9 cellular contexts compared by ENCODE assay signal in the genomic region with DNA sequence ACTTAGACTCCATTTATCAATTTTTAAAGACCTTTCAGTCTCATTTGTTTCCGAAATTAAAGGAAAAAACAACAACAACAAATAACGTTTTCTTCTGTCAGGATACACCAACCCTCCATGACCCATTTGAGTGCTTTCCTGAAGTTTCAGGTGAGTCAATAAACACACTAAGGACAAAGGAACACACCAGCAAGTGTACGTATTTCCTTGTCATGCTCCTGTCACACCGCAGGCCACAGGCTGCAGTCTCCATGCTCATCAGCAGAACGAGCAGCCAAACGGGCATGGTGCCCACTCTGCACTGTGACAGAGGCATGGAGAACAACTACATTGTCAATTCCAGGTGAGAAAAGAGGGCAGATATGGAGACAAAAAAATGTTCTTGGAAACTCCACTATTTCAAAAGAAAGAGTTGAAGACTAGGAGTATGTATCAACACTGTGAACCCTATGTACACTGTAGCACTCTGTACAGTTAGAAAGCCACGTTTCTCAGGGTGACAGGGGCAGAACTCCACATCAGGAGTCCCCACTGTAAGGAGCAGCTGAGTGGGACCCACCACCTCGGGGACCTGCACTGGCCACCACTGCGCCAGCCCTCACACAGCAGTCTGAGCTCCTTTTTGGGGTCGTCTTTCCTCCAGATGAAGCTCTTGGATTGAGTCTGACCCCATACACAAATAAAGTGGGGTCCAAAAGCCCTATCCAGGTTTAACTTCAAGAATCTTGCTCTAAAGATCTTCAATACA. TPM values are rescaled to one million over a fixed set of nuclear protein-coding genes. Genes with fewer than 3 reads are reported as not detected.
DNase-seq lines count a peak whose midpoint lies in the region; ATAC-seq and TF ChIP-seq lines count a peak whose summit lies in the region.
"Had no signal": no experiment of that assay in that cellular context is flagged by ENCODE, and none has a peak within 500 bp of the region (broad histone marks: within the 10 kb centered on the region; RNA-seq: fewer than 3 reads in every experiment).

No MANE protein-coding gene starts in this region.

- no peaks in the 10 kb centered on the region for H3K9me3 Mint-ChIP-seq in IgD-negative memory B cell
- no peaks in the 10 kb centered on the region for H3K9me3 Mint-ChIP-seq in activated naive CD8-positive, alpha-beta T cell treated with anti-CD3 and anti-CD28 coated beads for 36 hours

- no peak for TF ChIP-seq POLR2A in GM18505 (IDR thresholded peaks at IDR 0.05; ENCODE audit: borderline replicate concordance, extremely low read depth, insufficient read depth, insufficient read length)

- peaks cover 2% of the 10 kb centered on the region for H3K36me3 Mint-ChIP-seq in IgD-negative memory B cell
- peaks cover 23% of the 10 kb centered on the region for H3K36me3 Mint-ChIP-seq in activated naive CD8-positive, alpha-beta T cell treated with anti-CD3 and anti-CD28 coated beads for 36 hours

- H3K9ac ChIP-seq in smooth muscle cell (ENCODE audit: low read depth) = peak overlapping the region; percentile 67

- H3K27me3 Mint-ChIP-seq in IgD-negative memory B cell = no peaks in the 10 kb centered on the region
- no peaks in the 10 kb centered on the region for H3K27me3 Mint-ChIP-seq in activated naive CD8-positive, alpha-beta T cell treated with anti-CD3 and anti-CD28 coated beads for 36 hours

- H3K79me2 ChIP-seq in smooth muscle cell (ENCODE audit: low read depth) = peaks cover 64% of the 10 kb centered on the region

- no peaks in the 10 kb centered on the region for H3K27me3 ChIP-seq in smooth muscle cell (ENCODE audit: low read depth)

- no peaks in the 10 kb centered on the region for H3K9me3 ChIP-seq in smooth muscle cell (replicated peaks; ENCODE audit: low read depth)

- H2AFZ ChIP-seq in smooth muscle cell (ENCODE audit: low read depth) = no peak overlapping the region

- TF ChIP-seq CTCF in smooth muscle cell (IDR thresholded peaks at IDR 0.05; ENCODE audit: borderline replicate concordance, insufficient read depth, poor library complexity, severe bottlenecking) = no peak

- peak overlapping the region; percentile 97 for H3K4me2 ChIP-seq in smooth muscle cell

- H3K4me3 Mint-ChIP-seq in IgD-negative memory B cell = peak overlapping the region in 3 of 4 donors; percentile 5 to 100 (median 10)
- peak overlapping the region; percentile 19 for H3K4me3 Mint-ChIP-seq in activated naive CD8-positive, alpha-beta T cell treated with anti-CD3 and anti-CD28 coated beads for 36 hours

- peaks cover 69% of the 10 kb centered on the region for H4K20me1 ChIP-seq in smooth muscle cell (ENCODE audit: low read depth)

- intact Hi-C loops in left ventricle myocardium superior (cut with micrococcal nuclease) = loop anchor here (10.0 kb wide), 1 partner anchor 76 kb away; no protein-coding TSS in a partner anchor

- 55% methylated on average over 10 of the region's 10 CpGs for WGBS in smooth muscle cell (ENCODE audit: low lambda C conversion rate)

- H3K27ac ChIP-seq in smooth muscle cell (ENCODE audit: low read depth) = peak overlapping the region; percentile 96
- H3K27ac ChIP-seq: HL-60 had no signal

- H3K27ac Mint-ChIP-seq in IgD-negative memory B cell = peak overlapping the region in 2 of 3 donors; percentile 78 to 92
- peak overlapping the region; percentile 9 for H3K27ac Mint-ChIP-seq in activated naive CD8-positive, alpha-beta T cell treated with anti-CD3 and anti-CD28 coated beads for 36 hours

- H3K4me3 ChIP-seq in smooth muscle cell = peak overlapping the region; percentile 94

- no peak for DNase-seq in activated naive CD8-positive, alpha-beta T cell treated with anti-CD3 and anti-CD28 coated beads for 36 hours
- DNase-seq in left ventricle myocardium superior (peak; percentile 89), smooth muscle cell (lab: John Stamatoyannopoulos, UW; ENCODE audit: unreplicated experiment) (no peak)
- no peak for DNase-seq in NK-92 treated with Interleukin-12 subunit alpha and Interleukin-12 subunit beta, amount 100 ng/mL, for 24 hours (lab: John Stamatoyannopoulos, UW)
- no peak for DNase-seq in stimulated activated CD4-positive, alpha-beta T cell treated with anti-CD3 and anti-CD28 coated beads, Interleukin-1b, Interleukin-23, amount 100 ng/mL, for 48 hours

- H3F3A ChIP-seq in smooth muscle cell (ENCODE audit: low read depth) = peaks cover 32% of the 10 kb centered on the region

- H3K4me1 ChIP-seq in smooth muscle cell (ENCODE audit: low read depth) = peaks cover 37% of the 10 kb centered on the region

- ATAC-seq in left ventricle myocardium superior (peak; percentile 17), GM18505 (IDR thresholded peaks at IDR 0.05; ENCODE audit: unreplicated experiment) (no peak), HG02981 (IDR thresholded peaks at IDR 0.05; ENCODE audit: unreplicated experiment) (no peak)

- H3K36me3 ChIP-seq in smooth muscle cell (ENCODE audit: low read depth) = no peaks in the 10 kb centered on the region

- peaks cover 50 to 57% (median 54%) of the 10 kb centered on the region in 3 donors for H3K4me1 Mint-ChIP-seq in IgD-negative memory B cell
- H3K4me1 Mint-ChIP-seq in activated naive CD8-positive, alpha-beta T cell treated with anti-CD3 and anti-CD28 coated beads for 36 hours = peaks cover 74% of the 10 kb centered on the region

RNA-seq across cellular contexts. Expression of a gene that starts 2.6 kb away (rescaled TPM):
- polyA plus RNA-seq in IgD-negative memory B cell (44.7 TPM), smooth muscle cell (314 and 340 TPM in 2 replicates)
- 10 to 100 TPM; 40.3 to 44.7 TPM for total RNA-seq in activated naive CD8-positive, alpha-beta T cell treated with anti-CD3 and anti-CD28 coated beads for 36 hours
- total RNA-seq in left ventricle myocardium superior (143 TPM), smooth muscle cell (331 and 369 TPM in 2 replicates)

RNA-seq across cellular contexts. Expression of a gene that starts 49.8 kb away (rescaled TPM):
- polyA plus RNA-seq in IgD-negative memory B cell (294 TPM), smooth muscle cell (0.86 and 1.0 TPM in 2 replicates)
- 100 to 1,000 TPM; 223 to 234 TPM for total RNA-seq in activated naive CD8-positive, alpha-beta T cell treated with anti-CD3 and anti-CD28 coated beads for 36 hours
- total RNA-seq in left ventricle myocardium superior (26.5 TPM), smooth muscle cell (0.18 TPM in 1 of 2 replicates, not detected in the other)

RNA-seq across cellular contexts. Expression of a gene that starts 53.1 kb away (rescaled TPM):
- 92.3 TPM for polyA plus RNA-seq in IgD-negative memory B cell
- total RNA-seq in activated naive CD8-positive, alpha-beta T cell treated with anti-CD3 and anti-CD28 coated beads for 36 hours = 10 to 100 TPM; 90.5 to 92.5 TPM
- 72.2 TPM for total RNA-seq in left ventricle myocardium superior
- total RNA-seq in smooth muscle cell = 82.8 and 87.9 TPM in 2 replicates
- polyA plus RNA-seq in smooth muscle cell = 116 and 124 TPM in 2 replicates

Comparison
In these comparisons a context has a peak if more than half of its experiments do, and no peak if none do; other contexts are left out.
1. RNA of a gene that starts 49.8 kb away (total RNA-seq): 223 to 234 TPM in activated naive CD8-positive, alpha-beta T cell treated with anti-CD3 and anti-CD28 coated beads for 36 hours and 26.5 TPM in left ventricle myocardium superior (single experiment); 0.18 TPM in smooth muscle cell; every median in the first group is over 10 times any median in the second.